16 cellular contexts compared by ENCODE assay signal in the genomic region with DNA sequence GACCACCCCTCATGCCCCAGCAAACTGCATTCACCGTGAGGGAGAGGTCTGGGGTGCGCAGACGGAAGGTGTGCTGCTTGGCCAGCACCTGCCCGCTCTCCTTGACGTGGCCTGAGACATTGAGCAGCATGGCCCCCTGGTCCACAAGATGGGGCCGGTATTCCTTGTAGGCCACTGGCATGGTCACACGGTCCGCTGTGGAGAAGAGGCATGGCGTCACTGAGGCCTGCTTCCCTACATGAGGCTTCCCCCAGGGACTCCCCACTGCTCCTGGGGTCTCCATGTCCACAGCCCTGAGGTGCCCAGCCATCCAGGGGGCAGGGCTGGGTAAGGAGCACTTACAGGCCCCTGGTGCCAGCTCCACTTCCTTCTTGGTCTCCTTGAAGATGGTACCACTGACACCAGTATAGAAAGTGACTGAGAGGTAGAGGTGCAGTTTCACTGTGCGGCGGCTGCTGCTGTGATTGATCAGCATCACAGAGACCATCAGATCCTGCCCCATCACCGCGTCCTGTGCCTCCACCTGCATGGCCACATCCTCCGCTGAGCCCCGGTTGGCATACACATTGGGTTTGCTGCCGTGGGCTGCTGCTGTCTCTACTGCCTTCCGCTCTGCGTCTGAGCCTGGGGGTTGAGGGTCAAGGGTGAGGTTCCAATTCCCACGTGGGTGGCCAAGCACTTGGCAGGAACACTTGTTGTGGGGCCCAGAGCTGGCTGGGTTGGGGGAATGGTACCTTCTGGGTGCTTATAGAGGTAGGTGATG. TPM values are rescaled to one million over a fixed set of nuclear protein-coding genes. Genes with fewer than 3 reads are reported as not detected.
DNase-seq lines count a peak whose midpoint lies in the region; ATAC-seq and TF ChIP-seq lines count a peak whose summit lies in the region.
"Had no signal": no experiment of that assay in that cellular context is flagged by ENCODE, and none has a peak within 500 bp of the region (broad histone marks: within the 10 kb centered on the region; RNA-seq: fewer than 3 reads in every experiment).

No MANE protein-coding gene starts in this region.

- H3K79me1 ChIP-seq in neuronal stem cell (ENCODE audit: low read depth, low read length): peaks cover 1% of the 10 kb centered on the region

- no peaks in the 10 kb centered on the region for H3K9me3 Mint-ChIP-seq in natural killer cell treated with Interleukin-12 subunit alpha and Interleukin-12 subunit beta and Interleukin-15 and Interleukin-18, amount 100 ng/mL, for 72 hours
- H3K9me3 Mint-ChIP-seq in natural killer cell: no peaks in the 10 kb centered on the region
- H3K9me3 Mint-ChIP-seq: CD4-positive, alpha-beta T cell; HFFc6 had no signal

- H3K27me3 ChIP-seq in left lung (no peaks in the 10 kb centered on the region), neuronal stem cell (ENCODE audit: control insufficient read depth in 3 of 3, insufficient read depth in 3 of 3, low read depth in 1 of 3, low read length in 3 of 3) (no peaks in the 10 kb centered on the region)

- H3K4me2 ChIP-seq in neuronal stem cell (ENCODE audit: insufficient read depth, low read length, poor library complexity, severe bottlenecking): no peak overlapping the region

- no peaks in the 10 kb centered on the region for H3K36me3 Mint-ChIP-seq in natural killer cell treated with Interleukin-12 subunit alpha and Interleukin-12 subunit beta and Interleukin-15 and Interleukin-18, amount 100 ng/mL, for 72 hours
- H3K36me3 Mint-ChIP-seq in natural killer cell: no peaks in the 10 kb centered on the region

- H3K9me3 ChIP-seq in left lung: no peaks in the 10 kb centered on the region
- no peaks in the 10 kb centered on the region for H3K9me3 ChIP-seq in neuronal stem cell (replicated peaks in 1 of 2; ENCODE audit: control insufficient read depth in 2 of 2, insufficient read depth in 1 of 2, low read depth in 1 of 2, low read length in 2 of 2)

- H2BK5ac ChIP-seq in neuronal stem cell (ENCODE audit: low read length): peak overlapping the region; percentile 57

- no peak overlapping the region for H2AFZ ChIP-seq in neuronal stem cell (ENCODE audit: low read length)

- intact Hi-C loops in natural killer cell (cut with micrococcal nuclease) (no loop called here), left lung (cut with DNase I) (no loop called here)

- H3K23ac ChIP-seq in neuronal stem cell (ENCODE audit: low read depth, low read length, poor library complexity): peak overlapping the region; percentile 90

- no peak overlapping the region for H2AK5ac ChIP-seq in neuronal stem cell (ENCODE audit: low read depth, low read length)

- H4K91ac ChIP-seq in neuronal stem cell (ENCODE audit: low read depth, low read length, poor library complexity): peak overlapping the region; percentile 79

- TF ChIP-seq CTCF in natural killer cell (IDR thresholded peaks at IDR 0.05) (no peak), left lung (IDR thresholded peaks at IDR 0.05) (no peak)

- no peak overlapping the region for H3K18ac ChIP-seq in neuronal stem cell (ENCODE audit: low read length)

- ATAC-seq in natural killer cell treated with Interleukin-12 subunit alpha and Interleukin-12 subunit beta and Interleukin-15 and Interleukin-18, amount 100 ng/mL, for 72 hours: peak in 1 of 2 donors; percentile 7
- ATAC-seq in natural killer cell (no peak), left lung (no peak)

- no peak overlapping the region for H2BK120ac ChIP-seq in neuronal stem cell (ENCODE audit: low read depth, low read length)

- H3K4me3 ChIP-seq in left lung (no peak overlapping the region), neuronal stem cell (ENCODE audit: low read length in 2 of 2) (no peak overlapping the region)

- no peak overlapping the region for H3K27ac Mint-ChIP-seq in natural killer cell treated with Interleukin-12 subunit alpha and Interleukin-12 subunit beta and Interleukin-15 and Interleukin-18, amount 100 ng/mL, for 72 hours
- no peak overlapping the region for H3K27ac Mint-ChIP-seq in natural killer cell
- H3K27ac Mint-ChIP-seq: B cell; CD4-positive, alpha-beta T cell; HFFc6 had no signal

- peak; percentile 60 for DNase-seq in natural killer cell treated with Interleukin-12 subunit alpha and Interleukin-12 subunit beta and Interleukin-15 and Interleukin-18, amount 100 ng/mL, for 72 hours (ENCODE audit: low spot score)
- DNase-seq in natural killer cell (no peak), left lung (peak; percentile 29 to 47), neuronal stem cell (ENCODE audit: low spot score) (no peak), NCI-H345 (lab: John Stamatoyannopoulos, UW) (no peak), cerebellar cortex (ENCODE audit: low spot score) (no peak), ureter (ENCODE audit: low spot score) (no peak)
- DNase-seq: C1 segment of cervical spinal cord; Calu3; CD4-positive, alpha-beta T cell; DMS 273 treated with DMSO at 0.1 percent for 48 hours; DMS79; GOT3; HCEC 1CT; HFFc6 had no signal

- no peak overlapping the region for H2BK12ac ChIP-seq in neuronal stem cell (ENCODE audit: low read length)

- no peak overlapping the region for H3K4me3 Mint-ChIP-seq in natural killer cell treated with Interleukin-12 subunit alpha and Interleukin-12 subunit beta and Interleukin-15 and Interleukin-18, amount 100 ng/mL, for 72 hours
- no peak overlapping the region for H3K4me3 Mint-ChIP-seq in natural killer cell
- H3K4me3 Mint-ChIP-seq: B cell; CD4-positive, alpha-beta T cell; HFFc6 had no signal

- H4K8ac ChIP-seq in neuronal stem cell (ENCODE audit: low read depth, low read length): peak overlapping the region; percentile 26

- H3K27me3 Mint-ChIP-seq in natural killer cell treated with Interleukin-12 subunit alpha and Interleukin-12 subunit beta and Interleukin-15 and Interleukin-18, amount 100 ng/mL, for 72 hours: no peaks in the 10 kb centered on the region
- no peaks in the 10 kb centered on the region for H3K27me3 Mint-ChIP-seq in natural killer cell (ENCODE audit: low read depth in 2 of 2)
- H3K27me3 Mint-ChIP-seq: B cell; CD4-positive, alpha-beta T cell had no signal

- no peak overlapping the region for H3K14ac ChIP-seq in neuronal stem cell (ENCODE audit: low read length)

- H3K4me1 ChIP-seq in left lung (peaks cover 0 to 9% of the 10 kb centered on the region in 2 donors), neuronal stem cell (ENCODE audit: control insufficient read depth in 2 of 2, insufficient read depth in 1 of 2, low read depth in 1 of 2, low read length in 2 of 2) (no peaks in the 10 kb centered on the region)

- H3K36me3 ChIP-seq in left lung (peaks cover 0 to 25% of the 10 kb centered on the region in 2 donors), neuronal stem cell (replicated peaks in 1 of 2; ENCODE audit: control insufficient read depth in 2 of 2, insufficient read depth in 2 of 2, low read length in 2 of 2) (no peaks in the 10 kb centered on the region)

- H3K27ac ChIP-seq in left lung (no peak overlapping the region), neuronal stem cell (replicated peaks; ENCODE audit: low read length) (no peak overlapping the region)

- WGBS in neuronal stem cell (ENCODE audit: extremely low coverage in 2 of 2, insufficient read length in 2 of 2, insufficient replicate concordance in 1 of 2), 2 donors: no CpG with 5 or more reads among the region's 19 CpGs

- peak overlapping the region; percentile 12 for H3K4ac ChIP-seq in neuronal stem cell (ENCODE audit: low read length)

- H3K9ac ChIP-seq in neuronal stem cell (ENCODE audit: low read depth, low read length, poor library complexity): peak overlapping the region; percentile 3

- H2BK15ac ChIP-seq in neuronal stem cell (ENCODE audit: low read length): peak overlapping the region; percentile 34

- H3K4me1 Mint-ChIP-seq in natural killer cell treated with Interleukin-12 subunit alpha and Interleukin-12 subunit beta and Interleukin-15 and Interleukin-18, amount 100 ng/mL, for 72 hours (ENCODE audit: low read depth in 2 of 2): no peaks in the 10 kb centered on the region
- H3K4me1 Mint-ChIP-seq in natural killer cell: no peaks in the 10 kb centered on the region
- H3K4me1 Mint-ChIP-seq: B cell had no signal

RNA-seq across cellular contexts. Expression of a gene that starts 8.2 kb away (rescaled TPM):
- 1 to 10 TPM; 2.5 to 8.7 TPM for total RNA-seq in natural killer cell treated with Interleukin-12 subunit alpha and Interleukin-12 subunit beta and Interleukin-15 and Interleukin-18, amount 100 ng/mL, for 72 hours
- total RNA-seq in natural killer cell: 1 to 10 TPM; 1.7 to 4.9 (median 4.7) TPM
- total RNA-seq in left lung: 1 to 10 TPM; 7.6 to 9.6 TPM
- polyA plus RNA-seq in neuronal stem cell (2013, experiment 1 of 2): 2.2 TPM
- polyA plus RNA-seq in neuronal stem cell (2013, experiment 2 of 2): 2.3 TPM
- total RNA-seq in ureter: 7.7 TPM

RNA-seq across cellular contexts. Expression of a gene that starts 12.4 kb away (rescaled TPM):
- 100 to 1,000 TPM in 1 of 2 donors, 10 to 100 TPM in 1; 77.7 to 103 TPM for total RNA-seq in natural killer cell treated with Interleukin-12 subunit alpha and Interleukin-12 subunit beta and Interleukin-15 and Interleukin-18, amount 100 ng/mL, for 72 hours
- total RNA-seq in natural killer cell (100 to 1,000 TPM; 158 to 269 (median 176) TPM), left lung (100 to 1,000 TPM; 105 to 110 TPM), ureter (82.5 TPM)
- polyA plus RNA-seq in neuronal stem cell (2013, experiment 1 of 2): 62.9 TPM
- polyA plus RNA-seq in neuronal stem cell (2013, experiment 2 of 2): 61.9 TPM

RNA-seq across cellular contexts. Expression of a gene that starts 16.6 kb away (rescaled TPM):
- total RNA-seq in natural killer cell treated with Interleukin-12 subunit alpha and Interleukin-12 subunit beta and Interleukin-15 and Interleukin-18, amount 100 ng/mL, for 72 hours: 10 to 100 TPM; 37.6 to 47.5 TPM
- total RNA-seq in natural killer cell (10 to 100 TPM; 72.9 to 95.1 (median 88.5) TPM), left lung (10 to 100 TPM; 49.3 to 53.3 TPM), ureter (36.1 TPM)
- polyA plus RNA-seq in neuronal stem cell (2013, experiment 1 of 2): 21.6 TPM
- polyA plus RNA-seq in neuronal stem cell (2013, experiment 2 of 2): 20.2 TPM

RNA-seq across cellular contexts. Expression of a gene that starts 22.1 kb away (rescaled TPM):
- 10 to 100 TPM; 40.5 to 54.5 TPM for total RNA-seq in natural killer cell treated with Interleukin-12 subunit alpha and Interleukin-12 subunit beta and Interleukin-15 and Interleukin-18, amount 100 ng/mL, for 72 hours
- total RNA-seq in natural killer cell (10 to 100 TPM; 46.5 to 63.3 (median 53.3) TPM), left lung (10 to 100 TPM; 63.6 to 69.6 TPM), ureter (78.7 TPM)
- 59.3 TPM for polyA plus RNA-seq in neuronal stem cell (2013, experiment 1 of 2)
- polyA plus RNA-seq in neuronal stem cell (2013, experiment 2 of 2): 60.1 TPM

RNA-seq across cellular contexts. Expression of a gene that starts 22.6 kb away (rescaled TPM):
- 100 to 1,000 TPM; 196 to 199 TPM for total RNA-seq in natural killer cell treated with Interleukin-12 subunit alpha and Interleukin-12 subunit beta and Interleukin-15 and Interleukin-18, amount 100 ng/mL, for 72 hours
- total RNA-seq in natural killer cell (100 to 1,000 TPM in 1 of 3 donors, 10 to 100 TPM in 2; 93.6 to 109 (median 95.9) TPM), left lung (100 to 1,000 TPM; 162 to 163 TPM), ureter (159 TPM)
- 312 TPM for polyA plus RNA-seq in neuronal stem cell (2013, experiment 1 of 2)
- polyA plus RNA-seq in neuronal stem cell (2013, experiment 2 of 2): 307 TPM

Comparison
In these comparisons a context has a peak if more than half of its experiments do, and no peak if none do; other contexts are left out.
1. DNase-seq: peak in natural killer cell treated with Interleukin-12 subunit alpha and Interleukin-12 subunit beta and Interleukin-15 and Interleukin-18, amount 100 ng/mL, for 72 hours (single experiment) and left lung (2 of 2); none in natural killer cell (single experiment), neuronal stem cell (single experiment), NCI-H345 (single experiment), cerebellar cortex (single experiment) and ureter (single experiment).